Comparison of ENCODE assay signal across 12 cellular contexts in genomic region chr4:177393236-177393635, GRCh38. TPM values are rescaled to one million over a fixed set of nuclear protein-coding genes. Genes with fewer than 3 reads are reported as not detected.
DNase-seq lines count a peak whose midpoint lies in the region; ATAC-seq and TF ChIP-seq lines count a peak whose summit lies in the region.
"Had no signal": no experiment of that assay in that cellular context is flagged by ENCODE, and none has a peak within 500 bp of the region (broad histone marks: within the 10 kb centered on the region; RNA-seq: fewer than 3 reads in every experiment).

No MANE protein-coding gene starts in this region.

- peaks cover 0 to 2% of the 10 kb centered on the region in 2 donors for H3K9me3 ChIP-seq in neuronal stem cell (replicated peaks in 1 of 2; ENCODE audit: control insufficient read depth in 2 of 2, insufficient read depth in 1 of 2, low read depth in 1 of 2, low read length in 2 of 2)
- H3K9me3 ChIP-seq: A549, ascending aorta had no signal

- no peak overlapping the region for H3K18ac ChIP-seq in neuronal stem cell (ENCODE audit: low read length)

- POLR2A ChIA-PET in activated CD4-positive, alpha-beta memory T cell treated with anti-CD3 and anti-CD28 coated beads for 36 hours (lab: Charles Lee) = no interaction called here

- no peak overlapping the region for H4K91ac ChIP-seq in neuronal stem cell (ENCODE audit: low read depth, low read length, poor library complexity)

- H3K4me1 ChIP-seq in neuronal stem cell (ENCODE audit: control insufficient read depth in 2 of 2, insufficient read depth in 1 of 2, low read depth in 1 of 2, low read length in 2 of 2) = no peaks in the 10 kb centered on the region
- H3K4me1 ChIP-seq: A549, ascending aorta had no signal

- H3K36me3 Mint-ChIP-seq in activated CD4-positive, alpha-beta memory T cell treated with anti-CD3 and anti-CD28 coated beads for 36 hours = no peaks in the 10 kb centered on the region

- H3K9ac ChIP-seq in neuronal stem cell (ENCODE audit: low read depth, low read length, poor library complexity) = no peak overlapping the region

- no peaks in the 10 kb centered on the region for H3K36me3 ChIP-seq in neuronal stem cell (replicated peaks in 1 of 2; ENCODE audit: control insufficient read depth in 2 of 2, insufficient read depth in 2 of 2, low read length in 2 of 2)
- H3K36me3 ChIP-seq: ascending aorta had no signal

- peak overlapping the region; percentile 45 for H2AFZ ChIP-seq in neuronal stem cell (ENCODE audit: low read length)

- H3K79me1 ChIP-seq in neuronal stem cell (ENCODE audit: low read depth, low read length) = no peaks in the 10 kb centered on the region

- no peak overlapping the region for H2BK15ac ChIP-seq in neuronal stem cell (ENCODE audit: low read length)

- no peak overlapping the region for H3K23ac ChIP-seq in neuronal stem cell (ENCODE audit: low read depth, low read length, poor library complexity)

- CTCF ChIA-PET in activated CD4-positive, alpha-beta memory T cell treated with anti-CD3 and anti-CD28 coated beads for 36 hours (lab: Charles Lee) = interaction anchor here (0.7 to 1.0 kb wide), 2 partner anchors 10 to 12 kb away, joined by 3 read pairs; no protein-coding TSS in a partner anchor

- no peak overlapping the region for H3K4ac ChIP-seq in neuronal stem cell (ENCODE audit: low read length)

- H3K4me3 Mint-ChIP-seq in activated CD4-positive, alpha-beta memory T cell treated with anti-CD3 and anti-CD28 coated beads for 36 hours = no peak overlapping the region

- peaks cover 13% of the 10 kb centered on the region for H3K4me1 Mint-ChIP-seq in activated CD4-positive, alpha-beta memory T cell treated with anti-CD3 and anti-CD28 coated beads for 36 hours (ENCODE audit: low read depth)

- no peak overlapping the region for H3K27ac Mint-ChIP-seq in activated CD4-positive, alpha-beta memory T cell treated with anti-CD3 and anti-CD28 coated beads for 36 hours

- H3K27me3 ChIP-seq in neuronal stem cell (ENCODE audit: control insufficient read depth in 3 of 3, insufficient read depth in 3 of 3, low read depth in 1 of 3, low read length in 3 of 3) = no peaks in the 10 kb centered on the region
- H3K27me3 ChIP-seq: ascending aorta had no signal

- no peak for TF ChIP-seq POLR2A in lower leg skin (IDR thresholded peaks at IDR 0.05)

- WGBS in neuronal stem cell (ENCODE audit: extremely low coverage in 2 of 2, insufficient read length in 2 of 2, insufficient replicate concordance in 1 of 2), 2 donors = no CpG with 5 or more reads among the region's 8 CpGs
- 57 to 64% methylated on average over 8 of the region's 8 CpGs for WGBS in lower leg skin, 2 donors

- H2BK5ac ChIP-seq in neuronal stem cell (ENCODE audit: low read length) = no peak overlapping the region

- DNase-seq in activated CD4-positive, alpha-beta T cell treated with anti-CD3 and anti-CD28 coated beads for 48 hours = peak; percentile 20
- DNase-seq in activated CD4-positive, alpha-beta T cell treated with anti-CD3 and anti-CD28 coated beads for 1 hour = no peak
- DNase-seq in activated CD4-positive, alpha-beta memory T cell treated with anti-CD3 and anti-CD28 coated beads for 36 hours = peak; percentile 27
- DNase-seq in neuronal stem cell (ENCODE audit: low spot score) (no peak), lower leg skin (ENCODE audit: low spot score in 2 of 2) (no peak)
- DNase-seq: DMS79 treated with DMSO at 0.1 percent for 48 hours, NCI-H2171 treated with DMSO at 0.1 percent for 48 hours had no signal

- no peak for TF ChIP-seq CTCF in lower leg skin (IDR thresholded peaks at IDR 0.05)

- intact Hi-C loops in activated CD4-positive, alpha-beta memory T cell treated with anti-CD3 and anti-CD28 coated beads for 36 hours (cut with micrococcal nuclease) = no loop called here
- intact Hi-C loops in lower leg skin (cut with DNase I; ENCODE audit: low total_unique reads) = no loop called here

- ATAC-seq in HG02798 (IDR thresholded peaks at IDR 0.05; ENCODE audit: poor library complexity, unreplicated experiment) (peak; percentile 65), GM18520 (IDR thresholded peaks at IDR 0.05; ENCODE audit: unreplicated experiment) (no peak), HG02571 (IDR thresholded peaks at IDR 0.05; ENCODE audit: unreplicated experiment) (no peak)
- ATAC-seq: A549 had no signal

- H3K4me3 ChIP-seq in neuronal stem cell (ENCODE audit: low read length in 2 of 2) = no peak overlapping the region
- H3K4me3 ChIP-seq in lower leg skin (ENCODE audit: low read depth, poor library complexity, severe bottlenecking) = no peak overlapping the region
- H3K4me3 ChIP-seq: A549, ascending aorta had no signal

- no peaks in the 10 kb centered on the region for H3K27me3 Mint-ChIP-seq in activated CD4-positive, alpha-beta memory T cell treated with anti-CD3 and anti-CD28 coated beads for 36 hours

- H3K4me2 ChIP-seq in neuronal stem cell (ENCODE audit: insufficient read depth, low read length, poor library complexity, severe bottlenecking) = no peak overlapping the region
- H3K4me2 ChIP-seq: A549 had no signal

- H4K8ac ChIP-seq in neuronal stem cell (ENCODE audit: low read depth, low read length) = no peak overlapping the region

- H2BK120ac ChIP-seq in neuronal stem cell (ENCODE audit: low read depth, low read length) = no peak overlapping the region

- H3K27ac ChIP-seq in neuronal stem cell (replicated peaks; ENCODE audit: low read length) = no peak overlapping the region
- H3K27ac ChIP-seq: A549, ascending aorta had no signal

- H3K14ac ChIP-seq in neuronal stem cell (ENCODE audit: low read length) = no peak overlapping the region

- no peaks in the 10 kb centered on the region for H3K9me3 Mint-ChIP-seq in activated CD4-positive, alpha-beta memory T cell treated with anti-CD3 and anti-CD28 coated beads for 36 hours

- no peak overlapping the region for H2BK12ac ChIP-seq in neuronal stem cell (ENCODE audit: low read length)

- H2AK5ac ChIP-seq in neuronal stem cell (ENCODE audit: low read depth, low read length) = no peak overlapping the region

RNA-seq across cellular contexts. Expression of gene AGA, which starts 49.0 kb away (rescaled TPM):
- total RNA-seq in activated CD4-positive, alpha-beta memory T cell treated with anti-CD3 and anti-CD28 coated beads for 36 hours = 10 to 100 TPM; 22.1 to 22.5 TPM
- 5.7 TPM for polyA plus RNA-seq in neuronal stem cell (2013, experiment 1 of 2)
- polyA plus RNA-seq in neuronal stem cell (2013, experiment 2 of 2) = 6.0 TPM
- total RNA-seq in lower leg skin = 10 to 100 TPM; 25.8 to 48.1 (median 30.9) TPM

Comparison
In these comparisons a context has a peak if more than half of its experiments do, and no peak if none do; other contexts are left out.
1. DNase-seq: peak in activated CD4-positive, alpha-beta T cell treated with anti-CD3 and anti-CD28 coated beads for 48 hours (single experiment) and activated CD4-positive, alpha-beta memory T cell treated with anti-CD3 and anti-CD28 coated beads for 36 hours (single experiment); none in activated CD4-positive, alpha-beta T cell treated with anti-CD3 and anti-CD28 coated beads for 1 hour (single experiment), neuronal stem cell (single experiment) and lower leg skin (0 of 2).